Comparison of ENCODE assay signal across 11 cellular contexts in the genomic region with DNA sequence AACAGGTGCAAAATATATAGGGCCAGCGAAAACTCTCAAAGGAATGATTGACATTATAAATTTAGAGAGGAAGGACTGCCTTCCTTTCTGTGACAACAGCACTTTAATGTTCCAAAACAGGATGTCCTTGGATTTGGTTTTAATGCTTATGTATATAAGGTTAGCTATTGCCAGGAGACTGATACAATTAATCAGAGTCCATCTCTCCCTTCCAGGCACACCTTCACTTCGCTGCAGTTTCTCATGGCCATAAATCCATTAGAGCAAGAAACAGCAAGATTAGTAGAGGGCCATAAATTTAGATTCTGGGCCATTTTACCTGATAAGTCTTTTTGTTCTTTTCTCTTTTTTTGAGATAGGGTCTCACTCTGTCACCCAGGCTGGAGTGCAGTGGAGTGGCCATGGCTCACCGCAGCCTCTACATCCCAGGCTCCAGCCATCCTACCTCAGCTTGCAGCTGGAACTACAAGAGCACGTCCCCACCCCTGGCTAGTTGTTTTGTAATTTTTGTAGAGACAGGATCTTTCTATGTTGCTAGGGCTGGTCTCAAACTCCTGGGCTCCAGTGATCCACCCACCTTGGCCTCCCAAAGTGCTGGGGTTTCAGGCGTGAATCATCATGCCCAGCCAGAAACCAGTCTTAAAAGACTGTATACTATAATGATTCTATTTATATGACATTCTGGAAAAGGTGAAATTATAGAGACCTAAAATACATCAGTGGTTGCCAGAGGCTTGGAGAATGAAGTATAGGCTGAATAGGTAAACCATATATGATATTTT. TPM values are rescaled to one million over a fixed set of nuclear protein-coding genes. Genes with fewer than 3 reads are reported as not detected.
DNase-seq lines count a peak whose midpoint lies in the region; ATAC-seq and TF ChIP-seq lines count a peak whose summit lies in the region.
"Had no signal": no experiment of that assay in that cellular context is flagged by ENCODE, and none has a peak within 500 bp of the region (broad histone marks: within the 10 kb centered on the region; RNA-seq: fewer than 3 reads in every experiment).

No MANE protein-coding gene starts in this region.

- H3F3A ChIP-seq in MM.1S (ENCODE audit: insufficient read depth, low read length) = peaks cover 49% of the 10 kb centered on the region

- no peak overlapping the region for H3K4me3 Mint-ChIP-seq in activated T-cell treated with anti-CD3 and anti-CD28 coated beads, Interleukin-2, amount 50 U/mL, for 24 hours
- no peak overlapping the region for H3K4me3 Mint-ChIP-seq in activated T-cell treated with anti-CD3 and anti-CD28 coated beads, Interleukin-2, amount 50 U/mL, for 4 hours
- H3K4me3 Mint-ChIP-seq in stimulated activated memory B cell treated with anti-CD40 and anti-IgM and Interleukin-4, amounts not matched to agents 10 μg/mL and 1 μg/mL and 100 μg/mL, for 72 hours = no peak overlapping the region

- H3K27me3 ChIP-seq in MM.1S (replicated peaks; ENCODE audit: insufficient read depth, low read length) (no peaks in the 10 kb centered on the region), duodenal mucosa (ENCODE audit: control insufficient read depth in 1 of 2, insufficient read depth in 2 of 2, low read length in 2 of 2) (no peaks in the 10 kb centered on the region), left lung (no peaks in the 10 kb centered on the region)
- H3K27me3 ChIP-seq: testis had no signal

- H3K4me1 Mint-ChIP-seq in activated T-cell treated with anti-CD3 and anti-CD28 coated beads, Interleukin-2, amount 50 U/mL, for 24 hours (ENCODE audit: low read depth) = peaks cover 10% of the 10 kb centered on the region
- peaks cover 12% of the 10 kb centered on the region for H3K4me1 Mint-ChIP-seq in activated T-cell treated with anti-CD3 and anti-CD28 coated beads, Interleukin-2, amount 50 U/mL, for 4 hours (ENCODE audit: low read depth)
- peaks cover 47% of the 10 kb centered on the region for H3K4me1 Mint-ChIP-seq in stimulated activated memory B cell treated with anti-CD40 and anti-IgM and Interleukin-4, amounts not matched to agents 10 μg/mL and 1 μg/mL and 100 μg/mL, for 72 hours

- H2AFZ ChIP-seq in MM.1S (ENCODE audit: low read length) = no peak overlapping the region

- H3K9ac ChIP-seq in MM.1S (ENCODE audit: low read length) (peak overlapping the region; percentile 72), duodenal mucosa (ENCODE audit: low read depth in 1 of 2, low read length in 2 of 2) (no peak overlapping the region)

- H3K27ac Mint-ChIP-seq in activated T-cell treated with anti-CD3 and anti-CD28 coated beads, Interleukin-2, amount 50 U/mL, for 24 hours = peak overlapping the region; percentile 37
- H3K27ac Mint-ChIP-seq in stimulated activated memory B cell treated with anti-CD40 and anti-IgM and Interleukin-4, amounts not matched to agents 10 μg/mL and 1 μg/mL and 100 μg/mL, for 72 hours = peak overlapping the region; percentile 93

- peak overlapping the region; percentile 47 for H3K4me3 ChIP-seq in MM.1S (ENCODE audit: low read length)
- H3K4me3 ChIP-seq in duodenal mucosa (ENCODE audit: low read depth in 1 of 2, low read length in 2 of 2) = no peak overlapping the region
- no peak overlapping the region for H3K4me3 ChIP-seq in left lung
- H3K4me3 ChIP-seq: testis had no signal

- no peaks in the 10 kb centered on the region for H3K9me3 Mint-ChIP-seq in activated T-cell treated with anti-CD3 and anti-CD28 coated beads, Interleukin-2, amount 50 U/mL, for 24 hours
- H3K9me3 Mint-ChIP-seq in activated T-cell treated with anti-CD3 and anti-CD28 coated beads, Interleukin-2, amount 50 U/mL, for 4 hours = no peaks in the 10 kb centered on the region
- peaks cover 6% of the 10 kb centered on the region for H3K9me3 Mint-ChIP-seq in stimulated activated memory B cell treated with anti-CD40 and anti-IgM and Interleukin-4, amounts not matched to agents 10 μg/mL and 1 μg/mL and 100 μg/mL, for 72 hours

- intact Hi-C loops in left lung (cut with DNase I) = no loop called here

- ATAC-seq in activated T-cell treated with anti-CD3 and anti-CD28 coated beads, Interleukin-2, amount 50 U/mL, for 4 hours = no peak
- ATAC-seq in stimulated activated memory B cell treated with anti-CD40 and anti-IgM and Interleukin-4, amounts not matched to agents 10 μg/mL and 1 μg/mL and 100 μg/mL, for 72 hours = no peak
- ATAC-seq in left lung (no peak), HG02763 (IDR thresholded peaks at IDR 0.05; ENCODE audit: unreplicated experiment) (no peak)

- no peak for TF ChIP-seq CTCF in MM.1S (IDR thresholded peaks at IDR 0.05; ENCODE audit: low read length)
- no peak for TF ChIP-seq CTCF in left lung (IDR thresholded peaks at IDR 0.05)

- H3K9me3 ChIP-seq in MM.1S (replicated peaks; ENCODE audit: insufficient read depth, low read length) (no peaks in the 10 kb centered on the region), duodenal mucosa (ENCODE audit: control insufficient read depth in 1 of 2, low read length in 2 of 2) (no peaks in the 10 kb centered on the region), left lung (peaks cover 0 to 2% of the 10 kb centered on the region in 2 donors)
- H3K9me3 ChIP-seq: testis had no signal

- H3K79me2 ChIP-seq in MM.1S (ENCODE audit: low read length) = no peaks in the 10 kb centered on the region

- no peaks in the 10 kb centered on the region for H3K9me2 ChIP-seq in MM.1S (replicated peaks; ENCODE audit: insufficient read depth, low read length)

- DNase-seq in activated T-cell treated with anti-CD3 and anti-CD28 coated beads, Interleukin-2, amount 50 U/mL, for 24 hours = no peak
- DNase-seq in activated T-cell treated with anti-CD3 and anti-CD28 coated beads, Interleukin-2, amount 50 U/mL, for 4 hours = no peak
- DNase-seq in MM.1S (peak; percentile 27), left lung (no peak), foreskin melanocyte (no peak)
- DNase-seq: NCI-H2081 treated with DMSO at 0.1 percent for 48 hours, NCI-H69, testis had no signal

- H3K27ac ChIP-seq in MM.1S (ENCODE audit: low read length) (peak overlapping the region; percentile 96), duodenal mucosa (ENCODE audit: low read depth, low read length) (peak overlapping the region; percentile 82), left lung (peak overlapping the region in 1 of 2 donors; percentile 70)
- H3K27ac ChIP-seq: testis had no signal

- H3K4me2 ChIP-seq in MM.1S (ENCODE audit: low read depth, low read length) = peak overlapping the region; percentile 89

- no peaks in the 10 kb centered on the region for H3K36me3 Mint-ChIP-seq in activated T-cell treated with anti-CD3 and anti-CD28 coated beads, Interleukin-2, amount 50 U/mL, for 24 hours (ENCODE audit: low read depth)
- no peaks in the 10 kb centered on the region for H3K36me3 Mint-ChIP-seq in activated T-cell treated with anti-CD3 and anti-CD28 coated beads, Interleukin-2, amount 50 U/mL, for 4 hours (ENCODE audit: insufficient read depth)
- no peaks in the 10 kb centered on the region for H3K36me3 Mint-ChIP-seq in stimulated activated memory B cell treated with anti-CD40 and anti-IgM and Interleukin-4, amounts not matched to agents 10 μg/mL and 1 μg/mL and 100 μg/mL, for 72 hours

- no peaks in the 10 kb centered on the region for H3K36me3 ChIP-seq in MM.1S (replicated peaks; ENCODE audit: insufficient read depth, low read length)
- no peaks in the 10 kb centered on the region for H3K36me3 ChIP-seq in duodenal mucosa (ENCODE audit: control insufficient read depth in 1 of 2, insufficient read depth in 2 of 2, low read length in 2 of 2)
- no peaks in the 10 kb centered on the region for H3K36me3 ChIP-seq in left lung

- no peaks in the 10 kb centered on the region for H3K27me3 Mint-ChIP-seq in activated T-cell treated with anti-CD3 and anti-CD28 coated beads, Interleukin-2, amount 50 U/mL, for 24 hours
- H3K27me3 Mint-ChIP-seq in activated T-cell treated with anti-CD3 and anti-CD28 coated beads, Interleukin-2, amount 50 U/mL, for 4 hours (ENCODE audit: low read depth) = no peaks in the 10 kb centered on the region
- no peaks in the 10 kb centered on the region for H3K27me3 Mint-ChIP-seq in stimulated activated memory B cell treated with anti-CD40 and anti-IgM and Interleukin-4, amounts not matched to agents 10 μg/mL and 1 μg/mL and 100 μg/mL, for 72 hours

- no peaks in the 10 kb centered on the region for H4K20me1 ChIP-seq in MM.1S (ENCODE audit: insufficient read depth, low read length)

- peaks cover 48% of the 10 kb centered on the region for H3K4me1 ChIP-seq in MM.1S (ENCODE audit: low read length)
- H3K4me1 ChIP-seq in duodenal mucosa (ENCODE audit: control insufficient read depth in 1 of 2, insufficient read depth in 2 of 2, low read length in 2 of 2) = peaks cover 10 to 20% of the 10 kb centered on the region in 2 donors
- peaks cover 0 to 36% of the 10 kb centered on the region in 2 donors for H3K4me1 ChIP-seq in left lung
- H3K4me1 ChIP-seq: testis had no signal

RNA-seq across cellular contexts. Expression of a gene that starts 15.7 kb away (rescaled TPM):
- 100 to 1,000 TPM; 529 to 568 (median 554) TPM for total RNA-seq in activated T-cell treated with anti-CD3 and anti-CD28 coated beads, Interleukin-2, amount 50 U/mL, for 4 hours
- 100 to 1,000 TPM; 190 to 327 TPM for total RNA-seq in left lung
